ENCODE assay signal across 8 cellular contexts in the genomic region with DNA sequence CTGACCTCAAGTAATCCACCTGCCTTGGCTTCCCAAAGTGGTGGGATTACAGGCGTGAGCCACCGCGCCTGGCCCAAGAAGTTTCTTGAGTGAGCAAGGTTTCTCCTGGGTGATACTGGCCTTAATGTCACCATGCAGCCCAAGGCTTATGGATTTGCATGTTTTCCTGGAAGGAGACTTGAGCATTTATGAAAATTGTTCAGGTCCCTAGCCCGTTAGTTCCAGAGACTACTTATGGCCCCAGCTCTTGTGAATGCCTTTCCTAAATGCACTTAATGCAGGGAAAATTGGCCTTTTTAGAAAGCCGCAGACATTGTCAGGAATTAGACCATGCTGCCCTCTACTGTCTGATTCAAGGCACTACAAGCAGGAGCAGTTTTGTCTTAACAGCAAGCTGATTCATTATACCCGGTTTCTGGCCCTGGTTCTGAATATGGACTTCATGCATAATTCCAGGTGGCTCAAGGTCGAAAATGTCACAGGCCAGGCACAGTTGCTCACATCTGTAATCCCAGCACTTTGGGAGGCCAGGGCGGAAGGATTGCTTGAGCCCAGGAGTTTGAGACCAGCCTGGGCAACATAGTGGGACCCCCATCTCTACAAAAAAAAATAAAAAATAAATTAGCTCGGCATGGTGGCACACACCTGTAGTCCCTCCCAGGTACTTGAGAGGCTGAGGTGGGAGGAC.
DNase-seq lines count a peak whose midpoint lies in the region; ATAC-seq and TF ChIP-seq lines count a peak whose summit lies in the region.

No MANE protein-coding gene starts in this region.

- no peaks in the 10 kb centered on the region for H3K36me3 ChIP-seq in Loucy (ENCODE audit: insufficient read depth, low read length)
- no peaks in the 10 kb centered on the region for H3K36me3 ChIP-seq in cardiac muscle cell

- no peak overlapping the region for H2AFZ ChIP-seq in Loucy (ENCODE audit: low read length)

- H3K79me2 ChIP-seq in Loucy (ENCODE audit: insufficient read depth, low read length), result no peaks in the 10 kb centered on the region

- H3F3A ChIP-seq in Loucy (ENCODE audit: low read depth), result no peaks in the 10 kb centered on the region

- no peaks in the 10 kb centered on the region for H3K27me3 Mint-ChIP-seq in activated naive CD8-positive, alpha-beta T cell treated with anti-CD3 and anti-CD28 coated beads, Interleukin-2, amount 10 ng/mL, durations not matched to agents 7 days and 5 days

- in situ Hi-C loops in G401 (cut with HindIII; ENCODE audit: low sequenced_read_pairs), result no loop called here

- TF ChIP-seq CTCF in Loucy (conservative IDR thresholded peaks at IDR 0.05; ENCODE audit: low read length), result peak; percentile 63
- peak; percentile 83 for TF ChIP-seq CTCF in cardiac muscle cell (IDR thresholded peaks at IDR 0.05; ENCODE audit: low read depth, low read length)

- H3K9me3 ChIP-seq in Loucy (ENCODE audit: insufficient read depth, low read depth, low read length) (no peaks in the 10 kb centered on the region), cardiac muscle cell (ENCODE audit: low read depth) (no peaks in the 10 kb centered on the region)

- H3K9me2 ChIP-seq in Loucy (replicated peaks; ENCODE audit: low read depth, low read length), result no peaks in the 10 kb centered on the region

- H3K4me1 Mint-ChIP-seq in activated naive CD8-positive, alpha-beta T cell treated with anti-CD3 and anti-CD28 coated beads, Interleukin-2, amount 10 ng/mL, durations not matched to agents 7 days and 5 days, result peaks cover 1% of the 10 kb centered on the region

- no peak overlapping the region for H3K4me3 ChIP-seq in Loucy (ENCODE audit: low read length, poor library complexity, severe bottlenecking)
- H3K4me3 ChIP-seq in cardiac muscle cell, result no peak overlapping the region

- H3K27me3 ChIP-seq in Loucy (ENCODE audit: insufficient read depth, low read length, poor library complexity, severe bottlenecking) (no peaks in the 10 kb centered on the region), cardiac muscle cell (no peaks in the 10 kb centered on the region)

- H3K4me1 ChIP-seq in Loucy (ENCODE audit: insufficient read depth, low read length, poor library complexity, severe bottlenecking) (no peaks in the 10 kb centered on the region), cardiac muscle cell (ENCODE audit: low read depth) (no peaks in the 10 kb centered on the region)

- H3K36me3 Mint-ChIP-seq in activated naive CD8-positive, alpha-beta T cell treated with anti-CD3 and anti-CD28 coated beads, Interleukin-2, amount 10 ng/mL, durations not matched to agents 7 days and 5 days, result no peaks in the 10 kb centered on the region

- no peak overlapping the region for H3K4me3 Mint-ChIP-seq in activated naive CD8-positive, alpha-beta T cell treated with anti-CD3 and anti-CD28 coated beads, Interleukin-2, amount 10 ng/mL, durations not matched to agents 7 days and 5 days

- POLR2A ChIA-PET in activated naive CD8-positive, alpha-beta T cell treated with anti-CD3 and anti-CD28 coated beads, Interleukin-2, amount 10 ng/mL, durations not matched to agents 7 days and 5 days (lab: Charles Lee), result interaction anchor here (0.9 to 1.0 kb wide), 3 partner anchors 11 to 152 kb away, joined by 3 to 4 read pairs (median 3); a partner anchor contains a TSS

- DNase-seq in G401 (ENCODE audit: low spot score), result peak; percentile 87
- DNase-seq in RPMI7951 (ENCODE audit: low read depth), result peak; percentile 71
- no peak for DNase-seq in activated naive CD8-positive, alpha-beta T cell treated with anti-CD3 and anti-CD28 coated beads, Interleukin-2, amount 10 ng/mL, durations not matched to agents 7 days and 5 days
- DNase-seq in cardiac muscle cell (ENCODE audit: low read depth in 1 of 2, low spot score in 1 of 2), result peak; percentile 75 to 92
- peak; percentile 42 for DNase-seq in posterior vena cava (ENCODE audit: low spot score)
- DNase-seq in NCI-H128 (lab: John Stamatoyannopoulos, UW; ENCODE audit: unreplicated experiment), result no peak

- H3K4me2 ChIP-seq in Loucy (ENCODE audit: low read depth, low read length, poor library complexity, severe bottlenecking), result no peak overlapping the region

- peak; percentile 63 for ATAC-seq in activated naive CD8-positive, alpha-beta T cell treated with anti-CD3 and anti-CD28 coated beads, Interleukin-2, amount 10 ng/mL, durations not matched to agents 7 days and 5 days (ENCODE audit: low read depth)
- no peak for ATAC-seq in HG03025 (IDR thresholded peaks at IDR 0.05; ENCODE audit: low FRiP score, unreplicated experiment)

- intact Hi-C loops in posterior vena cava (cut with DNase I), result loop anchor here in 1 of 2 donors (10.0 kb wide), 2 partner anchors 93 to 673 kb away; a partner anchor contains a TSS

- H3K9ac ChIP-seq in Loucy (ENCODE audit: low read depth, low read length, poor library complexity, severe bottlenecking), result no peak overlapping the region

- H3K27ac ChIP-seq in cardiac muscle cell, result no peak overlapping the region

- no peaks in the 10 kb centered on the region for H3K9me3 Mint-ChIP-seq in activated naive CD8-positive, alpha-beta T cell treated with anti-CD3 and anti-CD28 coated beads, Interleukin-2, amount 10 ng/mL, durations not matched to agents 7 days and 5 days

- H3K27ac Mint-ChIP-seq in activated naive CD8-positive, alpha-beta T cell treated with anti-CD3 and anti-CD28 coated beads, Interleukin-2, amount 10 ng/mL, durations not matched to agents 7 days and 5 days, result no peak overlapping the region

- no peaks in the 10 kb centered on the region for H4K20me1 ChIP-seq in Loucy (ENCODE audit: insufficient read depth, low read length, poor library complexity, severe bottlenecking)

Comparison
In these comparisons a context has a peak if more than half of its experiments do, and no peak if none do; other contexts are left out.
1. DNase-seq: peak in G401 (single experiment), RPMI7951 (single experiment), cardiac muscle cell (2 of 2) and posterior vena cava (single experiment); none in activated naive CD8-positive, alpha-beta T cell treated with anti-CD3 and anti-CD28 coated beads, Interleukin-2, amount 10 ng/mL, durations not matched to agents 7 days and 5 days (single experiment) and NCI-H128 (single experiment).